In genomic region chr15:31013863-31014607, GRCh38 we compare ENCODE assay signal across 8 cellular contexts. TPM values are rescaled to one million over a fixed set of nuclear protein-coding genes. Genes with fewer than 3 reads are reported as not detected.
DNase-seq lines count a peak whose midpoint lies in the region; ATAC-seq and TF ChIP-seq lines count a peak whose summit lies in the region.
"Had no signal": no experiment of that assay in that cellular context is flagged by ENCODE, and none has a peak within 500 bp of the region (broad histone marks: within the 10 kb centered on the region; RNA-seq: fewer than 3 reads in every experiment).

No MANE protein-coding gene starts in this region.

- H3K9me3 ChIP-seq in MM.1S (replicated peaks; ENCODE audit: insufficient read depth, low read length) (no peaks in the 10 kb centered on the region), lower lobe of right lung (peaks cover 9% of the 10 kb centered on the region), MG63 (peaks cover 11% of the 10 kb centered on the region)

- no peaks in the 10 kb centered on the region for H3K27me3 ChIP-seq in MM.1S (replicated peaks; ENCODE audit: insufficient read depth, low read length)
- no peaks in the 10 kb centered on the region for H3K27me3 ChIP-seq in lower lobe of right lung (ENCODE audit: low read depth)
- no peaks in the 10 kb centered on the region for H3K27me3 ChIP-seq in MG63

- TF ChIP-seq CTCF in MM.1S (IDR thresholded peaks at IDR 0.05; ENCODE audit: low read length) (no peak), lower lobe of right lung (IDR thresholded peaks at IDR 0.05) (no peak)

- H3F3A ChIP-seq in MM.1S (ENCODE audit: insufficient read depth, low read length) = peaks cover 18% of the 10 kb centered on the region

- peaks cover 32% of the 10 kb centered on the region for H3K4me1 ChIP-seq in MM.1S (ENCODE audit: low read length)
- peaks cover 8% of the 10 kb centered on the region for H3K4me1 ChIP-seq in lower lobe of right lung

- peak; percentile 75 for DNase-seq in MM.1S
- DNase-seq in lower lobe of right lung = no peak
- no peak for DNase-seq in stimulated activated CD4-positive, alpha-beta T cell treated with anti-CD3 and anti-CD28 coated beads, Interleukin-12 subunit alpha, Interleukin-12 subunit beta, amount 100 ng/mL, for 4 hours
- no peak for DNase-seq in MG63
- DNase-seq in stimulated activated CD4-positive, alpha-beta T cell treated with anti-CD3 and anti-CD28 coated beads, Interleukin-2, amount 100 ng/mL, for 24 hours = no peak
- DNase-seq: stimulated activated CD8-positive, alpha-beta memory T cell treated with anti-CD3 and anti-CD28 coated beads, Interleukin-4, amount 100 ng/mL, for 48 hours had no signal

- peak overlapping the region; percentile 73 for H2AFZ ChIP-seq in MM.1S (ENCODE audit: low read length)

- H3K4me3 ChIP-seq in MM.1S (ENCODE audit: low read length) (no peak overlapping the region), lower lobe of right lung (no peak overlapping the region), MG63 (no peak overlapping the region)

- peak overlapping the region; percentile 68 for H3K27ac ChIP-seq in MM.1S (ENCODE audit: low read length)
- peak overlapping the region; percentile 32 for H3K27ac ChIP-seq in lower lobe of right lung

- H3K36me3 ChIP-seq in MM.1S (replicated peaks; ENCODE audit: insufficient read depth, low read length) = no peaks in the 10 kb centered on the region
- no peaks in the 10 kb centered on the region for H3K36me3 ChIP-seq in lower lobe of right lung
- H3K36me3 ChIP-seq in MG63 = no peaks in the 10 kb centered on the region

- H3K9me2 ChIP-seq in MM.1S (replicated peaks; ENCODE audit: insufficient read depth, low read length) = no peaks in the 10 kb centered on the region

- H4K20me1 ChIP-seq in MM.1S (ENCODE audit: insufficient read depth, low read length) = no peaks in the 10 kb centered on the region

- ATAC-seq in GM18520 (IDR thresholded peaks at IDR 0.05; ENCODE audit: unreplicated experiment) = peak; percentile 68
- peak; percentile 90 for ATAC-seq in GM21576 (IDR thresholded peaks at IDR 0.05; ENCODE audit: unreplicated experiment)
- peak; percentile 39 to 55 for ATAC-seq in lower lobe of right lung

- H3K9ac ChIP-seq in MM.1S (ENCODE audit: low read length) = peak overlapping the region; percentile 3; the same call in 1 of the 2 replicates

- intact Hi-C loops in lower lobe of right lung (cut with DNase I) = no loop called here

- H3K79me2 ChIP-seq in MM.1S (ENCODE audit: low read length) = no peaks in the 10 kb centered on the region

- peak overlapping the region; percentile 48 for H3K4me2 ChIP-seq in MM.1S (ENCODE audit: low read depth, low read length)

RNA-seq across cellular contexts. Expression of gene MTMR10, which starts 22.6 kb away (rescaled TPM):
- total RNA-seq in lower lobe of right lung = 42.4 TPM
- total RNA-seq in MG63 (2014; rRNA removed; shearing (Covaris generic); ENCODE audit: low replicate concordance) = 2.4 and 16.3 TPM in 2 replicates
